8 cellular contexts compared by ENCODE assay signal in genomic region chrX:46912673-46913491, GRCh38. TPM values are rescaled to one million over a fixed set of nuclear protein-coding genes. Genes with fewer than 3 reads are reported as not detected.
DNase-seq lines count a peak whose midpoint lies in the region; ATAC-seq and TF ChIP-seq lines count a peak whose summit lies in the region.

No MANE protein-coding gene starts in this region.

- TF ChIP-seq CTCF in A673 (conservative IDR thresholded peaks at IDR 0.05; ENCODE audit: low read depth, low read length) = peak; percentile 46
- peak; percentile 34 for TF ChIP-seq CTCF in GM12874 (IDR thresholded peaks at IDR 0.05; ENCODE audit: insufficient read depth, low read depth, low read length)
- no peak for TF ChIP-seq CTCF in lower leg skin (IDR thresholded peaks at IDR 0.05)

- H3K4me3 ChIP-seq in A673 (ENCODE audit: low read depth, low read length, poor library complexity, severe bottlenecking) = peak overlapping the region; percentile 78
- peak overlapping the region; percentile 59 for H3K4me3 ChIP-seq in Jurkat, Clone E6-1 (ENCODE audit: low read length)
- peak overlapping the region; percentile 48 for H3K4me3 ChIP-seq in lower leg skin (ENCODE audit: low read depth, poor library complexity, severe bottlenecking)

- H3K4me1 Mint-ChIP-seq in dendritic cell treated with granulocyte-macrophage colony-stimulating factor and Interleukin-4, amounts not matched to agents 40 ng/mL and 50 ng/mL, for 4 days (ENCODE audit: low read depth) = peaks cover 6% of the 10 kb centered on the region
- peaks cover 8% of the 10 kb centered on the region for H3K4me1 Mint-ChIP-seq in stimulated activated naive CD8-positive, alpha-beta T cell treated with anti-CD3 and anti-CD28 coated beads, Interleukin-15, amount 100 ng/mL, for 72 hours

- H3K9me3 ChIP-seq in A673 (ENCODE audit: low read depth, low read length, poor library complexity, severe bottlenecking) = no peaks in the 10 kb centered on the region

- POLR2A ChIA-PET in A673 (lab: Charles Lee; ENCODE audit: low non-redundant PET) = no interaction called here

- H3K9me3 Mint-ChIP-seq in dendritic cell treated with granulocyte-macrophage colony-stimulating factor and Interleukin-4, amounts not matched to agents 40 ng/mL and 50 ng/mL, for 4 days = no peaks in the 10 kb centered on the region
- H3K9me3 Mint-ChIP-seq in stimulated activated naive CD8-positive, alpha-beta T cell treated with anti-CD3 and anti-CD28 coated beads, Interleukin-15, amount 100 ng/mL, for 72 hours = no peaks in the 10 kb centered on the region

- H3K36me3 Mint-ChIP-seq in dendritic cell treated with granulocyte-macrophage colony-stimulating factor and Interleukin-4, amounts not matched to agents 40 ng/mL and 50 ng/mL, for 4 days (ENCODE audit: low read depth) = no peaks in the 10 kb centered on the region

- H3K36me3 ChIP-seq in A673 (ENCODE audit: insufficient read depth, low read length, poor library complexity, severe bottlenecking) = no peaks in the 10 kb centered on the region

- CTCF ChIA-PET in A673 (lab: Charles Lee) = interaction anchor here (1.0 to 1.1 kb wide), 2 partner anchors 8 to 31 kb away, joined by 3 read pairs; no protein-coding TSS in a partner anchor

- peaks cover 5% of the 10 kb centered on the region for H3K4me1 ChIP-seq in A673 (ENCODE audit: insufficient read depth, low read length, poor library complexity, severe bottlenecking)

- peak overlapping the region; percentile 85 for H3K27ac ChIP-seq in A673 (ENCODE audit: low read depth, low read length, poor library complexity, severe bottlenecking)

- DNase-seq in A673 (ENCODE audit: low spot score) (peak; percentile 47), T-helper 9 cell (peak; percentile 21), lower leg skin (ENCODE audit: low spot score in 2 of 2) (peak in 1 of 2 donors; percentile 15)
- peak; percentile 21 for DNase-seq in Jurkat, Clone E6-1 (ENCODE audit: low read depth, low spot score)
- peak; percentile 17 to 34 for DNase-seq in stimulated activated naive CD8-positive, alpha-beta T cell treated with anti-CD3 and anti-CD28 coated beads, Interleukin-15, amount 100 ng/mL, for 72 hours

- peak; percentile 83 for ATAC-seq in stimulated activated naive CD8-positive, alpha-beta T cell treated with anti-CD3 and anti-CD28 coated beads, Interleukin-15, amount 100 ng/mL, for 72 hours
- ATAC-seq in HG03469 (IDR thresholded peaks at IDR 0.05; ENCODE audit: unreplicated experiment) = no peak

- intact Hi-C loops in A673 (cut with micrococcal nuclease; ENCODE audit: unreplicated experiment) = no loop called here
- intact Hi-C loops in dendritic cell treated with granulocyte-macrophage colony-stimulating factor and Interleukin-4, amounts not matched to agents 40 ng/mL and 50 ng/mL, for 4 days (cut with micrococcal nuclease) = no loop called here
- intact Hi-C loops in lower leg skin (cut with DNase I; ENCODE audit: low total_unique reads) = no loop called here

- WGBS in lower leg skin, 2 donors = 1 to 65% methylated on average over 13 to 63 of the region's 102 CpGs

- H3K4me3 Mint-ChIP-seq in dendritic cell treated with granulocyte-macrophage colony-stimulating factor and Interleukin-4, amounts not matched to agents 40 ng/mL and 50 ng/mL, for 4 days = peak overlapping the region; percentile 77
- peak overlapping the region; percentile 76 to 80 for H3K4me3 Mint-ChIP-seq in stimulated activated naive CD8-positive, alpha-beta T cell treated with anti-CD3 and anti-CD28 coated beads, Interleukin-15, amount 100 ng/mL, for 72 hours

- no peak for TF ChIP-seq POLR2A in lower leg skin (IDR thresholded peaks at IDR 0.05)

- BruUV-seq in A673 (replicated peaks; lab: Mats Ljungman, UMichigan) = no TSS peak

- H3K27ac Mint-ChIP-seq in dendritic cell treated with granulocyte-macrophage colony-stimulating factor and Interleukin-4, amounts not matched to agents 40 ng/mL and 50 ng/mL, for 4 days = no peak overlapping the region
- H3K27ac Mint-ChIP-seq in stimulated activated naive CD8-positive, alpha-beta T cell treated with anti-CD3 and anti-CD28 coated beads, Interleukin-15, amount 100 ng/mL, for 72 hours = no peak overlapping the region

- H3K27me3 ChIP-seq in A673 (replicated peaks; ENCODE audit: insufficient read depth, low read depth, low read length, poor library complexity) = no peaks in the 10 kb centered on the region

- peaks cover 19% of the 10 kb centered on the region for H3K27me3 Mint-ChIP-seq in dendritic cell treated with granulocyte-macrophage colony-stimulating factor and Interleukin-4, amounts not matched to agents 40 ng/mL and 50 ng/mL, for 4 days
- peaks cover 74% of the 10 kb centered on the region for H3K27me3 Mint-ChIP-seq in stimulated activated naive CD8-positive, alpha-beta T cell treated with anti-CD3 and anti-CD28 coated beads, Interleukin-15, amount 100 ng/mL, for 72 hours

RNA-seq across cellular contexts. Expression of gene JADE3, which starts 0.7 kb away (rescaled TPM):
- 42.4 and 48.5 TPM in 2 replicates for total RNA-seq in A673 (2021)
- 17.5 TPM for polyA plus RNA-seq in Jurkat, Clone E6-1 (2012; ENCODE audit: insufficient read depth, insufficient read length)
- total RNA-seq in lower leg skin = 1 to 10 TPM; 3.6 to 5.7 (median 3.9) TPM

Comparison
In these comparisons a context has a peak if more than half of its experiments do, and no peak if none do; other contexts are left out.
1. CTCF ChIP-seq: peak in A673 (single experiment) and GM12874 (single experiment); none in lower leg skin (0 of 3).
2. Peak in every context shown above with its lines, with median percentiles within 50 percentile points of each other: H3K4me3 ChIP-seq.